11 cellular contexts compared by ENCODE assay signal in the genomic region with DNA sequence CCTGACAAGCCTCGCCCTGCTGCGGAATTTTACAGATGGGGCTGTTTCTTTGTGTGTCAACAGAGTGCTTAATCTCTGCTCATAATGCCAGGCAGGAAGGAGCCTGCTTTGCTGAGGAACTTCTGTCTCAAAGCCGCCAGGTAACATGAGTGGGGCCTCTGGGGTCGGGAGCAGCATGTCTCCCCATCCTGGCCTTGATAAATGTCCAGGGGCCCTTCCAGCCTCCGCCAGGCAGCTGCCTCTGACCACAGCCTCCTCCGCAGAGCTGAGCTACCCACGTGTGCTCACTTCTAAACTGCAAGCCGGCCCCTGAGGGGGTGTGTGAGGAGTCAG.
DNase-seq lines count a peak whose midpoint lies in the region; ATAC-seq and TF ChIP-seq lines count a peak whose summit lies in the region.
"Had no signal": no experiment of that assay in that cellular context is flagged by ENCODE, and none has a peak within 500 bp of the region (broad histone marks: within the 10 kb centered on the region; RNA-seq: fewer than 3 reads in every experiment).

No MANE protein-coding gene starts in this region.

- H3K9me3 ChIP-seq in left ventricle myocardium inferior (replicated peaks) (peaks cover 3% of the 10 kb centered on the region), breast epithelium (no peaks in the 10 kb centered on the region), muscle layer of duodenum (ENCODE audit: control insufficient read depth in 1 of 2, low read length in 2 of 2) (no peaks in the 10 kb centered on the region), uterus (no peaks in the 10 kb centered on the region), spleen (no peaks in the 10 kb centered on the region)

- no peaks in the 10 kb centered on the region for H3K27me3 ChIP-seq in left ventricle myocardium inferior (ENCODE audit: low read depth)
- H3K27me3 ChIP-seq in breast epithelium: no peaks in the 10 kb centered on the region
- no peaks in the 10 kb centered on the region for H3K27me3 ChIP-seq in muscle layer of duodenum (ENCODE audit: low read depth, low read length)
- no peaks in the 10 kb centered on the region for H3K27me3 ChIP-seq in uterus
- no peaks in the 10 kb centered on the region for H3K27me3 ChIP-seq in spleen (replicated peaks in 1 of 7)

- TF ChIP-seq POLR2A in breast epithelium (IDR thresholded peaks at IDR 0.05): no peak
- no peak for TF ChIP-seq POLR2A in uterus (IDR thresholded peaks at IDR 0.05)
- no peak for TF ChIP-seq POLR2A in spleen (IDR thresholded peaks at IDR 0.05)

- no peak overlapping the region for H3K4me3 ChIP-seq in left ventricle myocardium inferior
- no peak overlapping the region for H3K4me3 ChIP-seq in breast epithelium
- no peak overlapping the region for H3K4me3 ChIP-seq in muscle layer of duodenum (ENCODE audit: low read depth in 1 of 2, low read length in 2 of 2)
- no peak overlapping the region for H3K4me3 ChIP-seq in uterus
- no peak overlapping the region for H3K4me3 ChIP-seq in spleen

- peak overlapping the region; percentile 93 for H3K27ac ChIP-seq in left ventricle myocardium inferior (replicated peaks)
- peak overlapping the region; percentile 85 for H3K27ac ChIP-seq in breast epithelium
- H3K27ac ChIP-seq in muscle layer of duodenum (ENCODE audit: low read length): peak overlapping the region; percentile 49
- peak overlapping the region; percentile 84 to 89 for H3K27ac ChIP-seq in uterus
- H3K27ac ChIP-seq in spleen: no peak overlapping the region

- H3K4me1 ChIP-seq in left ventricle myocardium inferior (peaks cover 98% of the 10 kb centered on the region), breast epithelium (peaks cover 21 to 23% of the 10 kb centered on the region in 2 donors), muscle layer of duodenum (ENCODE audit: control insufficient read depth in 1 of 2, insufficient read depth in 2 of 2, low read length in 2 of 2) (peaks cover 20 to 71% of the 10 kb centered on the region in 2 donors), uterus (peaks cover 0 to 24% of the 10 kb centered on the region in 2 donors), spleen (peaks cover 18 to 87% (median 52%) of the 10 kb centered on the region in 6 donors)

- ATAC-seq in GM18909 (IDR thresholded peaks at IDR 0.05; ENCODE audit: poor library complexity, unreplicated experiment): no peak
- ATAC-seq: T-helper 17 cell had no signal

- WGBS in spleen, 5 donors: 73 to 82% (median 80%) methylated on average over 7 to 8 of the region's 8 CpGs

- DNase-seq in left ventricle myocardium inferior (no peak), cardiac septum (ENCODE audit: low spot score) (no peak), breast epithelium (ENCODE audit: low spot score in 2 of 2) (no peak), uterus (no peak), spleen (no peak), HCEC 1CT (no peak)
- DNase-seq: NCI-H2107; stimulated activated CD4-positive, alpha-beta T cell treated with anti-CD3 and anti-CD28 coated beads, Interleukin-2, amount 100 ng/mL, for 24 hours; T-helper 17 cell had no signal

- TF ChIP-seq CTCF in left ventricle myocardium inferior (IDR thresholded peaks at IDR 0.05; ENCODE audit: borderline replicate concordance) (no peak), breast epithelium (IDR thresholded peaks at IDR 0.05) (no peak), uterus (IDR thresholded peaks at IDR 0.05) (no peak), spleen (IDR thresholded peaks at IDR 0.05 in 8 of 11, conservative IDR thresholded peaks at IDR 0.05 in 3 of 11) (no peak)

- H3K36me3 ChIP-seq in left ventricle myocardium inferior (no peaks in the 10 kb centered on the region), breast epithelium (no peaks in the 10 kb centered on the region), muscle layer of duodenum (ENCODE audit: control insufficient read depth in 1 of 2, insufficient read depth in 2 of 2, low read length in 2 of 2) (no peaks in the 10 kb centered on the region), uterus (no peaks in the 10 kb centered on the region), spleen (no peaks in the 10 kb centered on the region)

- intact Hi-C loops in left ventricle myocardium inferior (cut with micrococcal nuclease) (no loop called here), cardiac septum (cut with DNase I) (loop anchor here (5.0 kb wide), 3 partner anchors 59 to 301 kb away; no protein-coding TSS in a partner anchor), breast epithelium (cut with DNase I; ENCODE audit: low total_unique reads) (loop anchor here (10.0 kb wide), 1 partner anchor 72 kb away; no protein-coding TSS in a partner anchor), uterus (cut with DNase I; ENCODE audit: low total_unique reads) (no loop called here), spleen (cut with DNase I; ENCODE audit: low total_unique reads) (no loop called here)

Comparison
In these comparisons a context has a peak if more than half of its experiments do, and no peak if none do; other contexts are left out.
1. intact Hi-C loops: an anchor here in cardiac septum (5.0 kb wide) and breast epithelium (10.0 kb wide); none called in left ventricle myocardium inferior, uterus and spleen.
2. H3K27ac ChIP-seq: peak in left ventricle myocardium inferior (single experiment), breast epithelium (2 of 2), muscle layer of duodenum (single experiment) and uterus (2 of 2); none in spleen (0 of 8).